In the genomic region with DNA sequence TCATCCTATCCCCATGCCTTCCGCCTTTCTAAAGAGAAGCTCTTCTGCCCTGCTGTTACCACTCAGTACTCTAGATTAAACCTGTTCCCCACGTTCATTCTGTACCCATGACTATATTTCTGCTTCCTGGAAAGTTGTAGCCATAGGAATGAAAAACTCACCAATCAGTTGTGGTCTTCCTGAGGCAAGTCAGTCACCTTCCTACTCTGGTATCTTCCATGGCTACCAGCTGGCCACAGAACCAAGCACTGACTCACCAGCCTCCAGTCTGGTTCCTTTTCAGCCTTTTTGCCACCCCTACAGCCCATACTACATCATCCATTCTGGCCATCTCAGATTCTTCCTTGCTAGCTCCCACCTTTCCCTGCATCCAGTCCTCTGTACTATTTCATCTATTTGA, we compare ENCODE assay signal across 12 cellular contexts. TPM values are rescaled to one million over a fixed set of nuclear protein-coding genes. Genes with fewer than 3 reads are reported as not detected.
DNase-seq lines count a peak whose midpoint lies in the region; ATAC-seq and TF ChIP-seq lines count a peak whose summit lies in the region.
"Had no signal": no experiment of that assay in that cellular context is flagged by ENCODE, and none has a peak within 500 bp of the region (broad histone marks: within the 10 kb centered on the region; RNA-seq: fewer than 3 reads in every experiment).

No MANE protein-coding gene starts in this region.

- no TSS peak for BruUV-seq in IMR-90 (replicated peaks; lab: Mats Ljungman, UMichigan)

- H3K56ac ChIP-seq in IMR-90 (ENCODE audit: extremely low read depth, insufficient read depth, low read length): no peak overlapping the region

- peak overlapping the region; percentile 6 for H2AFZ ChIP-seq in IMR-90 (replicated peaks; ENCODE audit: low read length, poor library complexity)

- peaks cover 26% of the 10 kb centered on the region for H3K9me1 ChIP-seq in IMR-90 (ENCODE audit: insufficient read depth, low read length)

- peaks cover 16% of the 10 kb centered on the region for H3K36me3 ChIP-seq in IMR-90 (ENCODE audit: control insufficient read depth, insufficient read depth, low read length)
- H3K36me3 ChIP-seq in muscle layer of duodenum (ENCODE audit: control insufficient read depth in 1 of 2, insufficient read depth in 2 of 2, low read length in 2 of 2): peaks cover 0 to 19% of the 10 kb centered on the region in 2 donors

- H2BK5ac ChIP-seq in IMR-90 (ENCODE audit: low read depth, low read length, poor library complexity, severe bottlenecking): peak overlapping the region; percentile 83

- dilution Hi-C loops in IMR-90 (cut with HindIII; ENCODE audit: low sequenced_read_pairs, unreplicated experiment): no loop called here

- H3K14ac ChIP-seq in IMR-90 (replicated peaks; ENCODE audit: low read depth, low read length): peak overlapping the region; percentile 35; the same call in 1 of the 2 replicates

- no peak overlapping the region; the same call in 1 of the 2 replicates for H4K91ac ChIP-seq in IMR-90 (ENCODE audit: insufficient read depth, low read depth, low read length)

- H3K4me2 ChIP-seq in IMR-90 (ENCODE audit: low read depth, low read length): no peak overlapping the region

- in situ Hi-C loops in IMR-90 (cut with MboI; ENCODE audit: low sequenced_read_pairs): loop anchor here (5.0 kb wide), 1 partner anchor 105 kb away; no protein-coding TSS in a partner anchor

- no peak for TF ChIP-seq RAD21 in IMR-90 (IDR thresholded peaks at IDR 0.05; ENCODE audit: low read length)

- ATAC-seq in IMR-90 (ENCODE audit: low read depth) (no peak), HG03097 (IDR thresholded peaks at IDR 0.05; ENCODE audit: low FRiP score, unreplicated experiment) (no peak)

- no peaks in the 10 kb centered on the region for H4K20me1 ChIP-seq in IMR-90 (ENCODE audit: insufficient read depth, low read length)

- peak overlapping the region; percentile 47 for H2AK5ac ChIP-seq in IMR-90 (ENCODE audit: low read depth, low read length)

- CTCF ChIA-PET in IMR-90 (lab: Yijun Ruan, JAX): interaction anchor here (1.2 kb wide), 1 partner anchor 806 kb away, joined by 4 read pairs; no protein-coding TSS in a partner anchor

- no peaks in the 10 kb centered on the region for H3K27me3 ChIP-seq in IMR-90 (ENCODE audit: control insufficient read depth, insufficient read depth, low read length)
- no peaks in the 10 kb centered on the region for H3K27me3 ChIP-seq in muscle layer of duodenum (ENCODE audit: low read depth, low read length)

- peak overlapping the region; percentile 51; the same call in 1 of the 2 replicates for H2BK120ac ChIP-seq in IMR-90 (ENCODE audit: low read depth, low read length)

- 50% methylated on average over 2 of the region's 2 CpGs; no CpG with 5 or more reads in 1 of the 2 experiments for WGBS in IMR-90 (ENCODE audit: extremely low coverage in 2 of 2, insufficient read length in 1 of 2), 2 experiments

- no peak overlapping the region; the same call in 1 of the 2 replicates for H3K9ac ChIP-seq in IMR-90 (ENCODE audit: low read depth, low read length)

- DNase-seq in AG09309 (ENCODE audit: low read depth): peak; percentile 24
- DNase-seq in IMR-90: peak; percentile 84
- DNase-seq in NCI-H2171 treated with DMSO at 0.1 percent for 48 hours (lab: John Stamatoyannopoulos, UW): no peak
- no peak for DNase-seq in activated gamma-delta T cell (lab: John Stamatoyannopoulos, UW)
- DNase-seq in NCI-H187 treated with DMSO at 0.1 percent for 48 hours (lab: John Stamatoyannopoulos, UW): no peak
- DNase-seq: central memory CD4-positive, alpha-beta T cell; DMS 273 treated with DMSO at 0.1 percent for 48 hours; H7; SHP77 had no signal

- H3K79me1 ChIP-seq in IMR-90 (ENCODE audit: low read depth in 1 of 2, low read length in 2 of 2): peaks cover 20 to 61% of the 10 kb centered on the region in 2 experiments

- intact Hi-C loops in IMR-90 (cut with micrococcal nuclease): no loop called here

- H3K4me1 ChIP-seq in IMR-90 (ENCODE audit: control insufficient read depth, insufficient read depth, low read length): no peaks in the 10 kb centered on the region; the same call in 1 of the 2 replicates
- H3K4me1 ChIP-seq in muscle layer of duodenum (ENCODE audit: control insufficient read depth in 1 of 2, insufficient read depth in 2 of 2, low read length in 2 of 2): peaks cover 7% of the 10 kb centered on the region in 2 donors

- TF ChIP-seq CTCF in AG09309 (IDR thresholded peaks at IDR 0.05; ENCODE audit: control insufficient read depth, insufficient read depth, low read depth, low read length, missing control alignments) (no peak), IMR-90 (conservative IDR thresholded peaks at IDR 0.05; ENCODE audit: low read depth, low read length) (no peak)

- peak overlapping the region; percentile 46; the same call in 1 of the 2 replicates for H2BK20ac ChIP-seq in IMR-90 (ENCODE audit: low read depth, low read length)

- H3K23ac ChIP-seq in IMR-90 (ENCODE audit: low read depth, low read length): no peak overlapping the region

- no peaks in the 10 kb centered on the region for H3K9me3 ChIP-seq in IMR-90 (ENCODE audit: control insufficient read depth, insufficient read depth, low read length)
- H3K9me3 ChIP-seq in muscle layer of duodenum (ENCODE audit: control insufficient read depth in 1 of 2, low read length in 2 of 2): no peaks in the 10 kb centered on the region

- peak overlapping the region in 1 of 2 experiments; percentile 57; a peak in 1 of 4 replicates for H4K8ac ChIP-seq in IMR-90 (ENCODE audit: low read depth in 2 of 2, low read length in 2 of 2)

- no peak overlapping the region; the same call in 1 of the 2 replicates for H3K18ac ChIP-seq in IMR-90 (ENCODE audit: low read depth, low read length)

- H4K5ac ChIP-seq in IMR-90 (ENCODE audit: low read depth, low read length): peak overlapping the region; percentile 58; the same call in 1 of the 2 replicates

- peak overlapping the region; percentile 51; the same call in 2 of the 3 replicates for H2BK15ac ChIP-seq in IMR-90 (ENCODE audit: low read depth, low read length)

- peak overlapping the region; percentile 18 for H3K4ac ChIP-seq in IMR-90 (ENCODE audit: low read depth, low read length)

- H2AK9ac ChIP-seq in IMR-90 (replicated peaks; ENCODE audit: low read depth, low read length, poor library complexity): no peak overlapping the region

- TF ChIP-seq POLR2A in IMR-90 (IDR thresholded peaks at IDR 0.05; ENCODE audit: low read depth, low read length): no peak; the same call in 1 of the 2 replicates

- H3K4me3 ChIP-seq in AG09309 (ENCODE audit: control insufficient read depth, low read depth, low read length) (no peak overlapping the region), IMR-90 (ENCODE audit: insufficient read depth, low read depth, low read length) (no peak overlapping the region), muscle layer of duodenum (ENCODE audit: low read depth in 1 of 2, low read length in 2 of 2) (no peak overlapping the region)

- H3K27ac ChIP-seq in IMR-90 (ENCODE audit: insufficient read depth, low read length) (peak overlapping the region; percentile 10; the same call in 1 of the 2 replicates), cingulate gyrus (ENCODE audit: low read depth, low read length) (peak overlapping the region; percentile 63), muscle layer of duodenum (ENCODE audit: low read length) (peak overlapping the region; percentile 13)

- POLR2A ChIA-PET in IMR-90 (lab: Charles Lee; ENCODE audit: unreplicated experiment): no interaction called here

TF ChIP-seq in IMR-90, 13 proteins besides CTCF, POLR2A, EP300 and RAD21:
- TF ChIP-seq FOS (IDR thresholded peaks at IDR 0.05; ENCODE audit: low read depth, low read length) (no peak), BHLHE40 (IDR thresholded peaks at IDR 0.05; ENCODE audit: low read depth, low read length) (no peak)
TF ChIP-seq in IMR-90: peak in this region for 0.

RNA-seq across cellular contexts. Expression of a gene that starts 46.4 kb away (rescaled TPM):
- total RNA-seq in IMR-90 (2012; rRNA removed): 7.8 and 9.7 TPM in 2 replicates
- 22.4 and 24.2 TPM in 2 replicates for polyA plus RNA-seq in IMR-90 (2012; rRNA removed)
- 13.9 and 18.1 TPM in 2 replicates for polyA plus RNA-seq in IMR-90 (2012; cell fraction: cytosol; rRNA removed)
- polyA plus RNA-seq in IMR-90 (2012; cell fraction: nucleus; rRNA removed; ENCODE audit: low replicate concordance): 104 and 111 TPM in 2 replicates

Comparison
In these comparisons a context has a peak if more than half of its experiments do, and no peak if none do; other contexts are left out.
1. DNase-seq: peak in AG09309 (single experiment) and IMR-90 (single experiment); none in NCI-H2171 treated with DMSO at 0.1 percent for 48 hours (single experiment), activated gamma-delta T cell (single experiment) and NCI-H187 treated with DMSO at 0.1 percent for 48 hours (single experiment).
2. H3K27ac ChIP-seq: peak in every context shown above with its lines; median percentile 63 in cingulate gyrus; 13 in muscle layer of duodenum; 10 in IMR-90.